ENCODE assay signal across 8 cellular contexts in genomic region chr6:83055366-83055964, GRCh38. TPM values are rescaled to one million over a fixed set of nuclear protein-coding genes. Genes with fewer than 3 reads are reported as not detected.
DNase-seq lines count a peak whose midpoint lies in the region; ATAC-seq and TF ChIP-seq lines count a peak whose summit lies in the region.

No MANE protein-coding gene starts in this region.

- H3K27ac Mint-ChIP-seq in MCF 10A (ENCODE audit: low read depth, unreplicated experiment) = no peak overlapping the region

- no peak overlapping the region for H3K4me3 Mint-ChIP-seq in MCF 10A (ENCODE audit: unreplicated experiment)

- no peak for DNase-seq in BJ (ENCODE audit: low read depth)
- peak; percentile 58 for DNase-seq in HuH-7 (ENCODE audit: low spot score)
- peak; percentile 40 for DNase-seq in SK-N-DZ (ENCODE audit: low spot score)
- DNase-seq in MCF 10A (ENCODE audit: unreplicated experiment) = peak; percentile 53
- peak; percentile 67 for DNase-seq in iPS-NIHi11 (ENCODE audit: low spot score)
- peak in 2 of 3 donors; percentile 8 to 41 for DNase-seq in stimulated activated CD4-positive, alpha-beta T cell treated with anti-CD3 and anti-CD28 coated beads, Interleukin-12 subunit alpha, Interleukin-12 subunit beta, amount 100 ng/mL, for 48 hours (ENCODE audit: low read depth in 2 of 3, low spot score in 1 of 3)

- no peaks in the 10 kb centered on the region for H3K4me1 Mint-ChIP-seq in MCF 10A (ENCODE audit: insufficient read depth, unreplicated experiment)

- POLR2A ChIA-PET in BJ (lab: Charles Lee) (no interaction called here), MCF 10A (lab: Yijun Ruan, JAX) (interaction anchor here (1.2 kb wide), 1 partner anchor 10 kb away, joined by 5 read pairs; the partner anchor contains the start of gene UBE3D)

- BruUV-seq in MCF 10A (replicated peaks; lab: Mats Ljungman, UMichigan) = no TSS peak

- TF ChIP-seq CTCF in BJ (IDR thresholded peaks at IDR 0.05; ENCODE audit: insufficient read depth, low read depth, low read length) (peak; percentile 78), MCF 10A (IDR thresholded peaks at IDR 0.05; ENCODE audit: unreplicated experiment) (peak; percentile 80)

- no peak overlapping the region for H3K4me3 ChIP-seq in BJ (ENCODE audit: low read depth, low read length)

- H3K36me3 Mint-ChIP-seq in MCF 10A (ENCODE audit: insufficient read depth, unreplicated experiment) = peaks cover 28% of the 10 kb centered on the region

- no peaks in the 10 kb centered on the region for H3K27me3 ChIP-seq in BJ (ENCODE audit: control insufficient read depth, insufficient read depth, low read length)

- no peaks in the 10 kb centered on the region for H3K36me3 ChIP-seq in BJ (ENCODE audit: control insufficient read depth, insufficient read depth, low read length)

- H3K27me3 Mint-ChIP-seq in MCF 10A (ENCODE audit: insufficient read depth, unreplicated experiment) = no peaks in the 10 kb centered on the region

- CTCF ChIA-PET in BJ (lab: Yijun Ruan, JAX) = interaction anchor here (0.7 to 7.7 kb wide), 13 partner anchors 8 to 807 kb away, joined by 3 to 114 read pairs (median 3); partner anchors contain the start of genes DOP1A and UBE3D
- CTCF ChIA-PET in MCF 10A (lab: Yijun Ruan, JAX) = interaction anchor here (0.5 to 9.7 kb wide), 12 partner anchors 8 to 806 kb away, joined by 3 to 196 read pairs (median 5); partner anchors contain the start of genes DOP1A, TPBG and UBE3D

- intact Hi-C loops in MCF 10A (cut with micrococcal nuclease) = loop anchor here (1.0 to 5.0 kb wide), 6 partner anchors 317 to 785 kb away; no protein-coding TSS in a partner anchor

- ATAC-seq in GM18511 (IDR thresholded peaks at IDR 0.05; ENCODE audit: unreplicated experiment) = peak; percentile 59
- no peak for ATAC-seq in HG02884 (IDR thresholded peaks at IDR 0.05; ENCODE audit: unreplicated experiment)

- no peaks in the 10 kb centered on the region for H3K9me3 Mint-ChIP-seq in MCF 10A (ENCODE audit: unreplicated experiment)

RNA-seq across cellular contexts. Expression of gene UBE3D, which starts 10.2 kb away (rescaled TPM):
- polyA plus RNA-seq in BJ (2011; rRNA removed) = 2.1 and 2.5 TPM in 2 replicates
- polyA minus RNA-seq in BJ (2011; rRNA and poly(A)+ RNA removed) = 3.0 TPM in 2 replicates
- 11.9 and 12.5 TPM in 2 replicates for polyA plus RNA-seq in SK-N-DZ (2014; cell fraction: cytosol; rRNA removed)
- 11.4 and 16.9 TPM in 2 replicates for polyA plus RNA-seq in SK-N-DZ (2014; cell fraction: nucleus; rRNA removed)
- total RNA-seq in MCF 10A (2022) = 3.0 and 5.5 TPM in 2 replicates

RNA-seq across cellular contexts. Expression of gene DOP1A, which starts 12.0 kb away (rescaled TPM):
- 4.7 and 11.5 TPM in 2 replicates for polyA plus RNA-seq in BJ (2011; rRNA removed)
- 12.5 and 15.7 TPM in 2 replicates for polyA minus RNA-seq in BJ (2011; rRNA and poly(A)+ RNA removed)
- polyA plus RNA-seq in SK-N-DZ (2014; cell fraction: cytosol; rRNA removed) = 8.7 and 12.5 TPM in 2 replicates
- polyA plus RNA-seq in SK-N-DZ (2014; cell fraction: nucleus; rRNA removed) = 24.8 and 28.6 TPM in 2 replicates
- 25.8 and 31.3 TPM in 2 replicates for total RNA-seq in MCF 10A (2022)
